Comparison of ENCODE assay signal across 24 cellular contexts in genomic region chr6:167121471-167121870, GRCh38. TPM values are rescaled to one million over a fixed set of nuclear protein-coding genes. Genes with fewer than 3 reads are reported as not detected.
DNase-seq lines count a peak whose midpoint lies in the region; ATAC-seq and TF ChIP-seq lines count a peak whose summit lies in the region.
"Had no signal": no experiment of that assay in that cellular context is flagged by ENCODE, and none has a peak within 500 bp of the region (broad histone marks: within the 10 kb centered on the region; RNA-seq: fewer than 3 reads in every experiment).

No MANE protein-coding gene starts in this region.

- no peaks in the 10 kb centered on the region for H3K36me3 Mint-ChIP-seq in activated CD4-positive, alpha-beta T cell treated with anti-CD3 and anti-CD28 coated beads for 36 hours (ENCODE audit: low read depth)
- no peaks in the 10 kb centered on the region for H3K36me3 Mint-ChIP-seq in activated CD4-positive, alpha-beta T cell treated with anti-CD3 and anti-CD28 coated beads, Interleukin-2, amount 10 ng/mL, durations not matched to agents 24 days and 14 days (ENCODE audit: low read depth)
- no peaks in the 10 kb centered on the region for H3K36me3 Mint-ChIP-seq in activated naive CD8-positive, alpha-beta T cell treated with anti-CD3 and anti-CD28 coated beads, Interleukin-2, amount 50 U/mL, for 24 hours (ENCODE audit: low read depth)
- H3K36me3 Mint-ChIP-seq in stimulated activated effector memory CD8-positive, alpha-beta T cell treated with anti-CD3 and anti-CD28 coated beads, Interleukin-12 subunit alpha, Interleukin-12 subunit beta, amount 100 ng/mL, for 72 hours, result peaks cover 47% of the 10 kb centered on the region
- H3K36me3 Mint-ChIP-seq: activated naive CD8-positive, alpha-beta T cell had no signal

- H3K27me3 Mint-ChIP-seq in activated CD4-positive, alpha-beta T cell treated with anti-CD3 and anti-CD28 coated beads for 36 hours, result no peaks in the 10 kb centered on the region
- no peaks in the 10 kb centered on the region for H3K27me3 Mint-ChIP-seq in activated CD4-positive, alpha-beta T cell treated with anti-CD3 and anti-CD28 coated beads, Interleukin-2, amount 10 ng/mL, durations not matched to agents 24 days and 14 days
- peaks cover 2% of the 10 kb centered on the region for H3K27me3 Mint-ChIP-seq in activated naive CD8-positive, alpha-beta T cell treated with anti-CD3 and anti-CD28 coated beads, Interleukin-2, amount 50 U/mL, for 24 hours
- H3K27me3 Mint-ChIP-seq: activated naive CD8-positive, alpha-beta T cell had no signal

- CTCF ChIA-PET in activated CD4-positive, alpha-beta T cell treated with anti-CD3 and anti-CD28 coated beads for 36 hours (lab: Charles Lee), result interaction anchor here (0.5 to 1.0 kb wide), 5 partner anchors 18 to 234 kb away, joined by 3 read pairs; no protein-coding TSS in a partner anchor

- no peak for ATAC-seq in activated CD4-positive, alpha-beta T cell treated with anti-CD3 and anti-CD28 coated beads for 36 hours
- ATAC-seq in HG03196 (IDR thresholded peaks at IDR 0.05; ENCODE audit: unreplicated experiment) (peak; percentile 1), lower lobe of right lung (no peak)
- ATAC-seq in activated naive CD8-positive, alpha-beta T cell treated with anti-CD3 and anti-CD28 coated beads, Interleukin-2, amount 50 U/mL, for 24 hours, result no peak
- ATAC-seq in stimulated activated effector memory CD8-positive, alpha-beta T cell treated with anti-CD3 and anti-CD28 coated beads, Interleukin-12 subunit alpha, Interleukin-12 subunit beta, amount 100 ng/mL, for 72 hours, result no peak
- ATAC-seq: left lung, Right ventricle myocardium inferior had no signal

- no peak overlapping the region for H3K4me3 ChIP-seq in lower lobe of right lung
- H3K4me3 ChIP-seq: breast epithelium, left lung, tibial nerve had no signal

- no peaks in the 10 kb centered on the region for H3K9me3 Mint-ChIP-seq in activated CD4-positive, alpha-beta T cell treated with anti-CD3 and anti-CD28 coated beads for 36 hours (ENCODE audit: low read depth)
- peaks cover under 1% of the 10 kb centered on the region for H3K9me3 Mint-ChIP-seq in activated CD4-positive, alpha-beta T cell treated with anti-CD3 and anti-CD28 coated beads, Interleukin-2, amount 10 ng/mL, durations not matched to agents 24 days and 14 days
- no peaks in the 10 kb centered on the region for H3K9me3 Mint-ChIP-seq in activated naive CD8-positive, alpha-beta T cell treated with anti-CD3 and anti-CD28 coated beads, Interleukin-2, amount 50 U/mL, for 24 hours
- no peaks in the 10 kb centered on the region for H3K9me3 Mint-ChIP-seq in stimulated activated effector memory CD8-positive, alpha-beta T cell treated with anti-CD3 and anti-CD28 coated beads, Interleukin-12 subunit alpha, Interleukin-12 subunit beta, amount 100 ng/mL, for 72 hours

- intact Hi-C loops in activated CD4-positive, alpha-beta T cell treated with anti-CD3 and anti-CD28 coated beads for 36 hours (cut with DNase I, micrococcal nuclease), result no loop called here
- intact Hi-C loops in activated CD4-positive, alpha-beta T cell treated with anti-CD3 and anti-CD28 coated beads, Interleukin-2, amount 10 ng/mL, durations not matched to agents 24 days and 14 days (cut with micrococcal nuclease), result no loop called here
- intact Hi-C loops in lower lobe of right lung (cut with DNase I), result no loop called here

- H3K4me3 Mint-ChIP-seq in activated CD4-positive, alpha-beta T cell treated with anti-CD3 and anti-CD28 coated beads for 36 hours, result no peak overlapping the region
- no peak overlapping the region for H3K4me3 Mint-ChIP-seq in activated CD4-positive, alpha-beta T cell treated with anti-CD3 and anti-CD28 coated beads, Interleukin-2, amount 10 ng/mL, durations not matched to agents 24 days and 14 days
- H3K4me3 Mint-ChIP-seq in activated naive CD8-positive, alpha-beta T cell treated with anti-CD3 and anti-CD28 coated beads, Interleukin-2, amount 50 U/mL, for 24 hours, result peak overlapping the region; percentile 6
- peak overlapping the region; percentile 87 for H3K4me3 Mint-ChIP-seq in stimulated activated effector memory CD8-positive, alpha-beta T cell treated with anti-CD3 and anti-CD28 coated beads, Interleukin-12 subunit alpha, Interleukin-12 subunit beta, amount 100 ng/mL, for 72 hours
- H3K4me3 Mint-ChIP-seq: activated naive CD8-positive, alpha-beta T cell had no signal

- no peaks in the 10 kb centered on the region for H3K4me1 ChIP-seq in lower lobe of right lung
- H3K4me1 ChIP-seq: breast epithelium, left lung had no signal

- peaks cover 58% of the 10 kb centered on the region for H3K4me1 Mint-ChIP-seq in activated CD4-positive, alpha-beta T cell treated with anti-CD3 and anti-CD28 coated beads for 36 hours
- no peaks in the 10 kb centered on the region for H3K4me1 Mint-ChIP-seq in activated CD4-positive, alpha-beta T cell treated with anti-CD3 and anti-CD28 coated beads, Interleukin-2, amount 10 ng/mL, durations not matched to agents 24 days and 14 days
- peaks cover 50% of the 10 kb centered on the region for H3K4me1 Mint-ChIP-seq in activated naive CD8-positive, alpha-beta T cell treated with anti-CD3 and anti-CD28 coated beads, Interleukin-2, amount 50 U/mL, for 24 hours
- H3K4me1 Mint-ChIP-seq in stimulated activated effector memory CD8-positive, alpha-beta T cell treated with anti-CD3 and anti-CD28 coated beads, Interleukin-12 subunit alpha, Interleukin-12 subunit beta, amount 100 ng/mL, for 72 hours, result peaks cover 78% of the 10 kb centered on the region

- TF ChIP-seq CTCF in lower lobe of right lung (IDR thresholded peaks at IDR 0.05) (no peak), GM20000 (IDR thresholded peaks at IDR 0.05; ENCODE audit: extremely low read depth, missing control alignments) (no peak)

- H3K27me3 ChIP-seq in lower lobe of right lung (ENCODE audit: low read depth), result peaks cover 13% of the 10 kb centered on the region
- H3K27me3 ChIP-seq: breast epithelium had no signal

- POLR2A ChIA-PET in activated CD4-positive, alpha-beta T cell treated with anti-CD3 and anti-CD28 coated beads for 36 hours (lab: Charles Lee), result no interaction called here

- peak overlapping the region; percentile 70 for H3K27ac Mint-ChIP-seq in activated CD4-positive, alpha-beta T cell treated with anti-CD3 and anti-CD28 coated beads for 36 hours
- no peak overlapping the region for H3K27ac Mint-ChIP-seq in activated CD4-positive, alpha-beta T cell treated with anti-CD3 and anti-CD28 coated beads, Interleukin-2, amount 10 ng/mL, durations not matched to agents 24 days and 14 days
- peak overlapping the region; percentile 68 for H3K27ac Mint-ChIP-seq in activated naive CD8-positive, alpha-beta T cell treated with anti-CD3 and anti-CD28 coated beads, Interleukin-2, amount 50 U/mL, for 24 hours
- peak overlapping the region; percentile 90 for H3K27ac Mint-ChIP-seq in stimulated activated effector memory CD8-positive, alpha-beta T cell treated with anti-CD3 and anti-CD28 coated beads, Interleukin-12 subunit alpha, Interleukin-12 subunit beta, amount 100 ng/mL, for 72 hours
- H3K27ac Mint-ChIP-seq: activated naive CD8-positive, alpha-beta T cell had no signal

- DNase-seq in activated CD4-positive, alpha-beta T cell treated with anti-CD3 and anti-CD28 coated beads for 36 hours, result no peak
- DNase-seq in activated CD4-positive, alpha-beta T cell treated with anti-CD3 and anti-CD28 coated beads, Interleukin-2, amount 10 ng/mL, durations not matched to agents 24 days and 14 days, result no peak
- no peak for DNase-seq in activated naive CD8-positive, alpha-beta T cell treated with anti-CD3 and anti-CD28 coated beads, Interleukin-2, amount 50 U/mL, for 24 hours
- DNase-seq in stimulated activated effector memory CD8-positive, alpha-beta T cell treated with anti-CD3 and anti-CD28 coated beads, Interleukin-12 subunit alpha, Interleukin-12 subunit beta, amount 100 ng/mL, for 72 hours (ENCODE audit: low spot score in 2 of 2), result no peak
- no peak for DNase-seq in lower lobe of right lung
- DNase-seq in GM20000 (ENCODE audit: low spot score), result no peak
- DNase-seq in SW 1271 (lab: John Stamatoyannopoulos, UW), result no peak
- DNase-seq: C1 segment of cervical spinal cord, DMS79, HCEC 1CT, left lung, NCI-H1694 treated with DMSO at 0.1 percent for 48 hours, NCI-H345, small intestine had no signal

- H3K27ac ChIP-seq in lower lobe of right lung, result no peak overlapping the region
- H3K27ac ChIP-seq: 22Rv1, left lung had no signal

- no peaks in the 10 kb centered on the region for H3K36me3 ChIP-seq in lower lobe of right lung
- H3K36me3 ChIP-seq: breast epithelium, left lung, tibial nerve had no signal

- H3K9me3 ChIP-seq in lower lobe of right lung, result no peaks in the 10 kb centered on the region
- H3K9me3 ChIP-seq: breast epithelium, left lung, tibial nerve had no signal

RNA-seq across cellular contexts. Expression of gene CCR6, which starts 1.4 kb away (rescaled TPM):
- 1 to 10 TPM; 3.4 to 4.0 TPM for total RNA-seq in activated CD4-positive, alpha-beta T cell treated with anti-CD3 and anti-CD28 coated beads for 36 hours
- total RNA-seq in activated CD4-positive, alpha-beta T cell treated with anti-CD3 and anti-CD28 coated beads, Interleukin-2, amount 10 ng/mL, durations not matched to agents 24 days and 14 days, result not detected in 2 replicates
- 0.83 TPM for total RNA-seq in lower lobe of right lung
- total RNA-seq: dermis microvascular lymphatic vessel endothelial cell, glomerular endothelial cell, Right ventricle myocardium inferior, tibial nerve had no signal

RNA-seq across cellular contexts. Expression of gene GPR31, which starts 36.3 kb away (rescaled TPM):
- total RNA-seq in activated CD4-positive, alpha-beta T cell treated with anti-CD3 and anti-CD28 coated beads for 36 hours, result not detected
- not detected in 2 replicates for total RNA-seq in activated CD4-positive, alpha-beta T cell treated with anti-CD3 and anti-CD28 coated beads, Interleukin-2, amount 10 ng/mL, durations not matched to agents 24 days and 14 days
- total RNA-seq in lower lobe of right lung, result not detected
- total RNA-seq: breast epithelium; dermis microvascular lymphatic vessel endothelial cell; glomerular endothelial cell; HT1080; left lung; Right ventricle myocardium inferior; T-helper 1 cell treated with Interleukin-12 subunit alpha and Interleukin-12 subunit beta and Interleukin-4 antibody, amounts not matched to agents 30 ng/mL and 1 ng/mL, for 36 hours; tibial nerve had no signal

Comparison
In these comparisons a context has a peak if more than half of its experiments do, and no peak if none do; other contexts are left out.
1. H3K4me3 Mint-ChIP-seq: peak in activated naive CD8-positive, alpha-beta T cell treated with anti-CD3 and anti-CD28 coated beads, Interleukin-2, amount 50 U/mL, for 24 hours (single experiment) and stimulated activated effector memory CD8-positive, alpha-beta T cell treated with anti-CD3 and anti-CD28 coated beads, Interleukin-12 subunit alpha, Interleukin-12 subunit beta, amount 100 ng/mL, for 72 hours (single experiment); none in activated CD4-positive, alpha-beta T cell treated with anti-CD3 and anti-CD28 coated beads for 36 hours (single experiment) and activated CD4-positive, alpha-beta T cell treated with anti-CD3 and anti-CD28 coated beads, Interleukin-2, amount 10 ng/mL, durations not matched to agents 24 days and 14 days (single experiment).